In genomic region chr21:41029573-41029972, GRCh38 we compare ENCODE assay signal across 19 cellular contexts.
"Had no signal": no experiment of that assay in that cellular context is flagged by ENCODE, and none has a peak within 500 bp of the region (broad histone marks: within the 10 kb centered on the region; RNA-seq: fewer than 3 reads in every experiment).

No MANE protein-coding gene starts in this region.

- DNase-seq: activated CD4-positive, alpha-beta T cell treated with anti-CD3 and anti-CD28 coated beads, Interleukin-2, amount 10 ng/mL, durations not matched to agents 24 days and 14 days; activated CD8-positive, alpha-beta T cell treated with anti-CD3 and anti-CD28 coated beads for 36 hours; activated effector memory CD4-positive, alpha-beta T cell treated with Interleukin-2 at 50 U/mL for 16 hours; activated naive CD4-positive, alpha-beta T cell treated with anti-CD3 and anti-CD28 coated beads, Interleukin-2, amount 50 U/mL, for 16 hours; activated T-cell treated with anti-CD3 and anti-CD28 coated beads, Interleukin-2, amount 50 U/mL, for 4 hours; colonic mucosa; endodermal cell; foreskin fibroblast; mesenchymal stem cell; mucosa of descending colon; naive B cell; psoas muscle; right cardiac atrium; stimulated activated naive CD8-positive, alpha-beta T cell treated with anti-CD3 and anti-CD28 coated beads, Interleukin-15, Interleukin-2, amounts not matched to agents 100 U/mL and 50 U/mL, for 24 hours; T1000 had no signal

- H3K27ac ChIP-seq: ascending aorta, colonic mucosa, epithelial cell of prostate, neural progenitor cell, psoas muscle, skin epidermis had no signal

- ATAC-seq: activated CD8-positive, alpha-beta T cell treated with anti-CD3 and anti-CD28 coated beads for 36 hours; activated T-cell treated with anti-CD3 and anti-CD28 coated beads, Interleukin-2, amount 50 U/mL, for 4 hours; mucosa of descending colon; psoas muscle; right cardiac atrium; stimulated activated naive CD8-positive, alpha-beta T cell treated with anti-CD3 and anti-CD28 coated beads, Interleukin-15, Interleukin-2, amounts not matched to agents 100 U/mL and 50 U/mL, for 24 hours had no signal
